In genomic region chr4:109027016-109027500, GRCh38 we compare ENCODE assay signal across 22 cellular contexts.
"Had no signal": no experiment of that assay in that cellular context is flagged by ENCODE, and none has a peak within 500 bp of the region (broad histone marks: within the 10 kb centered on the region; RNA-seq: fewer than 3 reads in every experiment).

No MANE protein-coding gene starts in this region.

- H2AFZ ChIP-seq: neural progenitor cell had no signal

- H3K4me1 ChIP-seq: neural progenitor cell, right atrium auricular region, tibial nerve had no signal

- H3K4me2 ChIP-seq: neural progenitor cell had no signal

- H3K27ac ChIP-seq: neural progenitor cell, right atrium auricular region, skin epidermis, tibial nerve had no signal

- DNase-seq: activated CD4-positive, alpha-beta T cell treated with anti-CD3 and anti-CD28 coated beads, Interleukin-2, amount 10 ng/mL, durations not matched to agents 7 days and 5 days; activated CD4-positive, CD25-positive, alpha-beta regulatory T cell; activated CD8-positive, alpha-beta T cell treated with anti-CD3 and anti-CD28 coated beads, Interleukin-2, amount 10 ng/mL, durations not matched to agents 7 days and 5 days; activated naive CD4-positive, alpha-beta T cell treated with Interleukin-2 at 50 U/mL for 16 hours; activated naive CD8-positive, alpha-beta T cell treated with anti-CD3 and anti-CD28 coated beads, Interleukin-2, amount 10 ng/mL, durations not matched to agents 7 days and 5 days; activated T-cell treated with anti-CD3 and anti-CD28 coated beads, Interleukin-2, amount 50 U/mL, for 24 hours; anterior cingulate cortex; cerebellar nuclear complex; erythroblast; foreskin melanocyte; head of caudate nucleus; kidney; naive thymus-derived CD4-positive, alpha-beta T cell; stimulated activated CD4-positive, alpha-beta T cell treated with anti-CD3 and anti-CD28 coated beads, Interleukin-15, amount 100 ng/mL, for 24 hours; stimulated activated CD4-positive, alpha-beta T cell treated with anti-CD3 and anti-CD28 coated beads, Interleukin-2, amount 100 ng/mL, for 48 hours had no signal

- FAIRE-seq: bronchial epithelial cell, kidney, TTC549, urothelium cell line had no signal

- H3K36me3 ChIP-seq: neural progenitor cell, right atrium auricular region, tibial nerve had no signal

- H3K27me3 ChIP-seq: neural progenitor cell, right atrium auricular region, tibial nerve had no signal

- H3K4me3 ChIP-seq: neural progenitor cell, right atrium auricular region, skin epidermis, tibial nerve had no signal

- H3K9me3 ChIP-seq: right atrium auricular region had no signal

- H3K9ac ChIP-seq: neural progenitor cell had no signal
